8 cellular contexts compared by ENCODE assay signal in the genomic region with DNA sequence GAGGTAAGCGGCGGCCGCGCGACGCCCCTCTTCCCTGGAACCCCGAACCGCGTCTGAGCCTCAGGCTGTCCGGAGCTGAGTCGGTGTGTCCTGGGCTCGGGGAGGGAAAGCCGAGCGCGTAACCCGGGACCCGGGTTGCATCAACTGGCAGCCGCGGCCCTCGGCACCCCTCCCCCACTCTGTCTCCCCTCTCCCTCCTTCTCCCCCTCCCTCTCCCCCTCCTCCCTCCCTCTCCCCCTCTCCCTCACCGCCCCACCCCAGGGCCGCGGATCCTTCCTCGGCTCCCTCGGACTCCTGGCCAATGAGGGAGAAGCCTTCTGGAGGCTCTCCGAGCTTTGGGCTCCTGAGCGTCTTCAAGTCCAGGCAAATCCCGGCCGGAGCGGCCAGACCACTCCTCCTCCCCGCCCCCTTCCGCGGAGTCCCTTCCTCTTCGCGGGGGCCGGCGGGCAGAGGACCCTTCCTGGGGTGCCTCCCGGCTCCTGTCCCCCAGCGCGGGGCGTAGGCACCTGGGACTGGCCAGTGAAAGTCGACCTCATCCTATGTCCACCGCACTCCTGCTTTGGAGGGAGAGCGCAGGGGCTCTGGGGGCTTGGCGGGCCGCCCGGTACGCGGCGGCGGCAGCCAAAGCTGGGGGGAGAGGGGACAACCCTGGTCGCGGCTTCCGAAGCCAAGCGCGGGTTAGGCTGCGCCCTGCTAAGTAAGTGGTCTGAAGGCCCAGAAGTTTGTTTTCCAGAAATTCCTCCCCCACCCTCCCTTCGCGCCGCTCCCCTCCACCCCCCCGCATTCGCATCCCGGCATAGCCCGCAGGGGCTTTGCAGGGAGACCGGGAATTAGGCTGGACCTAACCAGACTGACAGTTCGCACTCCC. TPM values are rescaled to one million over a fixed set of nuclear protein-coding genes. Genes with fewer than 3 reads are reported as not detected.
A peak's percentile ranks its signal among the peaks of the same experiment; 100 is the strongest.
DNase-seq lines count a peak whose midpoint lies in the region; ATAC-seq and TF ChIP-seq lines count a peak whose summit lies in the region.

No MANE protein-coding gene starts in this region.

- H3K9me3 Mint-ChIP-seq in activated T-helper 2 cell treated with anti-CD3 and anti-CD28 coated beads, Interferon-gamma antibody, Interleukin-2, Interleukin-4, amounts not matched to agents 10 μg/mL and 5 μg/mL and 100 μg/mL, durations not matched to agents 14 hours and 24 hours and 36 hours = no peaks in the 10 kb centered on the region
- H3K9me3 Mint-ChIP-seq in naive B cell = no peaks in the 10 kb centered on the region

- DNase-seq in A172 (ENCODE audit: low spot score) (peak; percentile 37), NCI-H2171 (lab: John Stamatoyannopoulos, UW) (peak; percentile 28), fibroblast of pulmonary artery (ENCODE audit: low read depth) (peak; percentile 95), naive B cell (peak; percentile 22), ureter (ENCODE audit: low spot score) (peak; percentile 82), retina (no peak)
- no peak for DNase-seq in activated T-helper 2 cell treated with anti-CD3 and anti-CD28 coated beads, Interferon-gamma antibody, Interleukin-2, Interleukin-4, amounts not matched to agents 10 μg/mL and 5 μg/mL and 100 μg/mL, durations not matched to agents 14 hours and 24 hours and 36 hours (ENCODE audit: low spot score)

- H3K27ac Mint-ChIP-seq in activated T-helper 2 cell treated with anti-CD3 and anti-CD28 coated beads, Interferon-gamma antibody, Interleukin-2, Interleukin-4, amounts not matched to agents 10 μg/mL and 5 μg/mL and 100 μg/mL, durations not matched to agents 14 hours and 24 hours and 36 hours = peak overlapping the region; percentile 21
- H3K27ac Mint-ChIP-seq in naive B cell = no peak overlapping the region

- intact Hi-C loops in activated T-helper 2 cell treated with anti-CD3 and anti-CD28 coated beads, Interferon-gamma antibody, Interleukin-2, Interleukin-4, amounts not matched to agents 10 μg/mL and 5 μg/mL and 100 μg/mL, durations not matched to agents 14 hours and 24 hours and 36 hours (cut with micrococcal nuclease) = loop anchor here (1.0 to 10.0 kb wide), 3 partner anchors 13 to 405 kb away; a partner anchor contains a TSS

- TF ChIP-seq CTCF in GM12875 (IDR thresholded peaks at IDR 0.05; ENCODE audit: borderline replicate concordance, insufficient read depth, low read depth, low read length) (no peak), fibroblast of pulmonary artery (IDR thresholded peaks at IDR 0.05; ENCODE audit: low read length, missing control alignments) (no peak)

- peak overlapping the region; percentile 74 for H3K4me3 Mint-ChIP-seq in activated T-helper 2 cell treated with anti-CD3 and anti-CD28 coated beads, Interferon-gamma antibody, Interleukin-2, Interleukin-4, amounts not matched to agents 10 μg/mL and 5 μg/mL and 100 μg/mL, durations not matched to agents 14 hours and 24 hours and 36 hours (ENCODE audit: low read depth)
- H3K4me3 Mint-ChIP-seq in naive B cell = peak overlapping the region; percentile 73 to 93 (median 84)

- H3K4me3 ChIP-seq in GM12875 (ENCODE audit: low read depth, low read length) (peak overlapping the region; percentile 96), fibroblast of pulmonary artery (replicated peaks; ENCODE audit: low read depth, low read length) (peak overlapping the region; percentile 95)

- H3K27me3 Mint-ChIP-seq in activated T-helper 2 cell treated with anti-CD3 and anti-CD28 coated beads, Interferon-gamma antibody, Interleukin-2, Interleukin-4, amounts not matched to agents 10 μg/mL and 5 μg/mL and 100 μg/mL, durations not matched to agents 14 hours and 24 hours and 36 hours (ENCODE audit: low read depth) = peaks cover 2% of the 10 kb centered on the region
- H3K27me3 Mint-ChIP-seq in naive B cell = peaks cover 6 to 8% (median 7%) of the 10 kb centered on the region in 3 donors

- no peak for ATAC-seq in naive B cell (ENCODE audit: low read depth in 2 of 2)

- H3K36me3 Mint-ChIP-seq in activated T-helper 2 cell treated with anti-CD3 and anti-CD28 coated beads, Interferon-gamma antibody, Interleukin-2, Interleukin-4, amounts not matched to agents 10 μg/mL and 5 μg/mL and 100 μg/mL, durations not matched to agents 14 hours and 24 hours and 36 hours (ENCODE audit: low read depth) = peaks cover 9% of the 10 kb centered on the region
- no peaks in the 10 kb centered on the region for H3K36me3 Mint-ChIP-seq in naive B cell

- peaks cover 37% of the 10 kb centered on the region for H3K4me1 Mint-ChIP-seq in activated T-helper 2 cell treated with anti-CD3 and anti-CD28 coated beads, Interferon-gamma antibody, Interleukin-2, Interleukin-4, amounts not matched to agents 10 μg/mL and 5 μg/mL and 100 μg/mL, durations not matched to agents 14 hours and 24 hours and 36 hours (ENCODE audit: low read depth)
- H3K4me1 Mint-ChIP-seq in naive B cell = peaks cover 15 to 30% (median 26%) of the 10 kb centered on the region in 3 donors

RNA-seq across cellular contexts. Expression of a gene that starts 0.9 kb away (rescaled TPM):
- 4.2 and 5.3 TPM in 2 replicates for total RNA-seq in A172 (2014; rRNA removed; shearing (Covaris generic))
- total RNA-seq in activated T-helper 2 cell treated with anti-CD3 and anti-CD28 coated beads, Interferon-gamma antibody, Interleukin-2, Interleukin-4, amounts not matched to agents 10 μg/mL and 5 μg/mL and 100 μg/mL, durations not matched to agents 14 hours and 24 hours and 36 hours = 7.1 and 7.9 TPM in 2 replicates
- 1 to 10 TPM; 1.6 to 4.5 (median 3.2) TPM for polyA plus RNA-seq in naive B cell (ENCODE audit: low read depth in 6 of 6)
- 20.4 TPM for total RNA-seq in ureter

RNA-seq across cellular contexts. Expression of a gene that starts 24.2 kb away (rescaled TPM):
- 216 and 251 TPM in 2 replicates for total RNA-seq in A172 (2014; rRNA removed; shearing (Covaris generic))
- total RNA-seq in activated T-helper 2 cell treated with anti-CD3 and anti-CD28 coated beads, Interferon-gamma antibody, Interleukin-2, Interleukin-4, amounts not matched to agents 10 μg/mL and 5 μg/mL and 100 μg/mL, durations not matched to agents 14 hours and 24 hours and 36 hours = 134 and 137 TPM in 2 replicates
- polyA plus RNA-seq in naive B cell (ENCODE audit: low read depth in 6 of 6) = 100 to 1,000 TPM; 369 to 762 (median 520) TPM
- total RNA-seq in ureter = 128 TPM

RNA-seq across cellular contexts. Expression of a gene that starts 27.3 kb away (rescaled TPM):
- total RNA-seq in A172 (2014; rRNA removed; shearing (Covaris generic)) = 117 and 123 TPM in 2 replicates
- total RNA-seq in activated T-helper 2 cell treated with anti-CD3 and anti-CD28 coated beads, Interferon-gamma antibody, Interleukin-2, Interleukin-4, amounts not matched to agents 10 μg/mL and 5 μg/mL and 100 μg/mL, durations not matched to agents 14 hours and 24 hours and 36 hours = 96.2 and 98.9 TPM in 2 replicates
- polyA plus RNA-seq in naive B cell (ENCODE audit: low read depth in 6 of 6) = 100 to 1,000 TPM; 145 to 193 (median 151) TPM
- 67.4 TPM for total RNA-seq in ureter

Comparison
In these comparisons a context has a peak if more than half of its experiments do, and no peak if none do; other contexts are left out.
1. DNase-seq: peak in A172 (single experiment), NCI-H2171 (single experiment), fibroblast of pulmonary artery (single experiment), naive B cell (single experiment) and ureter (single experiment); none in activated T-helper 2 cell treated with anti-CD3 and anti-CD28 coated beads, Interferon-gamma antibody, Interleukin-2, Interleukin-4, amounts not matched to agents 10 μg/mL and 5 μg/mL and 100 μg/mL, durations not matched to agents 14 hours and 24 hours and 36 hours (single experiment) and retina (single experiment).